ENCODE assay signal across 8 cellular contexts in genomic region chr2:190407246-190407661, GRCh38. TPM values are rescaled to one million over a fixed set of nuclear protein-coding genes. Genes with fewer than 3 reads are reported as not detected.
A peak's percentile ranks its signal among the peaks of the same experiment; 100 is the strongest.
DNase-seq lines count a peak whose midpoint lies in the region; ATAC-seq and TF ChIP-seq lines count a peak whose summit lies in the region.

No MANE protein-coding gene starts in this region.

- H3K4me1 ChIP-seq in body of pancreas (peaks cover 27% of the 10 kb centered on the region), mucosa of rectum (ENCODE audit: control insufficient read depth in 2 of 2, insufficient read depth in 2 of 2, low read length in 2 of 2) (peaks cover 4 to 31% of the 10 kb centered on the region in 2 donors)

- TF ChIP-seq CTCF in body of pancreas (IDR thresholded peaks at IDR 0.05): no peak

- H3K27ac Mint-ChIP-seq in activated CD4-positive, alpha-beta T cell treated with anti-CD3 and anti-CD28 coated beads, Interleukin-2, amount 10 ng/mL, durations not matched to agents 24 days and 14 days: no peak overlapping the region

- no peak for ATAC-seq in body of pancreas
- no peak for ATAC-seq in GM18517 (IDR thresholded peaks at IDR 0.05; ENCODE audit: unreplicated experiment)
- ATAC-seq in HG03139 (IDR thresholded peaks at IDR 0.05; ENCODE audit: unreplicated experiment): no peak

- H3K9ac ChIP-seq in mucosa of rectum (ENCODE audit: low read depth in 1 of 2, low read length in 2 of 2): peak overlapping the region; percentile 18 to 92

- 41 to 44% methylated on average over 11 of the region's 11 CpGs for WGBS in body of pancreas, 2 donors

- H3K4me1 Mint-ChIP-seq in activated CD4-positive, alpha-beta T cell treated with anti-CD3 and anti-CD28 coated beads, Interleukin-2, amount 10 ng/mL, durations not matched to agents 24 days and 14 days: peaks cover 30% of the 10 kb centered on the region

- no peak overlapping the region for H3K4me3 Mint-ChIP-seq in activated CD4-positive, alpha-beta T cell treated with anti-CD3 and anti-CD28 coated beads, Interleukin-2, amount 10 ng/mL, durations not matched to agents 24 days and 14 days

- H3K9me3 Mint-ChIP-seq in activated CD4-positive, alpha-beta T cell treated with anti-CD3 and anti-CD28 coated beads, Interleukin-2, amount 10 ng/mL, durations not matched to agents 24 days and 14 days: no peaks in the 10 kb centered on the region

- H3K27me3 ChIP-seq in body of pancreas: no peaks in the 10 kb centered on the region
- H3K27me3 ChIP-seq in mucosa of rectum (ENCODE audit: control insufficient read depth in 2 of 2, insufficient read depth in 2 of 2, low read length in 2 of 2): no peaks in the 10 kb centered on the region

- TF ChIP-seq POLR2A in body of pancreas (IDR thresholded peaks at IDR 0.05): no peak

- DNase-seq in G401 (ENCODE audit: low spot score) (peak; percentile 53), body of pancreas (no peak), UCSD-AML1 (lab: John Stamatoyannopoulos, UW; ENCODE audit: unreplicated experiment) (no peak)
- DNase-seq in activated CD4-positive, alpha-beta T cell treated with anti-CD3 and anti-CD28 coated beads, Interleukin-2, amount 10 ng/mL, durations not matched to agents 24 days and 14 days: no peak

- H3K4me3 ChIP-seq in body of pancreas: no peak overlapping the region
- peak overlapping the region; percentile 68 to 81 for H3K4me3 ChIP-seq in mucosa of rectum (ENCODE audit: low read length in 2 of 2)

- peaks cover 4% of the 10 kb centered on the region for H3K36me3 Mint-ChIP-seq in activated CD4-positive, alpha-beta T cell treated with anti-CD3 and anti-CD28 coated beads, Interleukin-2, amount 10 ng/mL, durations not matched to agents 24 days and 14 days (ENCODE audit: low read depth)

- H3K27ac ChIP-seq in KOPT-K1 (ENCODE audit: low read depth, low read length, poor library complexity, severe bottlenecking): peak overlapping the region; percentile 94
- H3K27ac ChIP-seq in body of pancreas: peak overlapping the region; percentile 76 to 94 (median 88)
- H3K27ac ChIP-seq in mucosa of rectum (ENCODE audit: low read depth in 2 of 2, low read length in 2 of 2): peak overlapping the region; percentile 91 to 93

- H3K9me3 ChIP-seq in KOPT-K1 (ENCODE audit: insufficient read depth, low read length, poor library complexity, severe bottlenecking) (no peaks in the 10 kb centered on the region), body of pancreas (no peaks in the 10 kb centered on the region), mucosa of rectum (ENCODE audit: control insufficient read depth in 2 of 2, low read length in 2 of 2) (peaks cover 0 to 2% of the 10 kb centered on the region in 2 donors)

- H3K36me3 ChIP-seq in KOPT-K1 (ENCODE audit: insufficient read depth, low read length) (no peaks in the 10 kb centered on the region), body of pancreas (replicated peaks in 1 of 2; ENCODE audit: insufficient read depth in 1 of 2, low read depth in 2 of 2) (no peaks in the 10 kb centered on the region), mucosa of rectum (ENCODE audit: control insufficient read depth in 2 of 2, insufficient read depth in 2 of 2, low read length in 2 of 2) (no peaks in the 10 kb centered on the region)

- intact Hi-C loops in body of pancreas (cut with DNase I): no loop called here
- intact Hi-C loops in activated CD4-positive, alpha-beta T cell treated with anti-CD3 and anti-CD28 coated beads, Interleukin-2, amount 10 ng/mL, durations not matched to agents 24 days and 14 days (cut with micrococcal nuclease): loop anchor here (5.0 kb wide), 1 partner anchor 615 kb away; no protein-coding TSS in a partner anchor

- in situ Hi-C loops in G401 (cut with HindIII; ENCODE audit: low sequenced_read_pairs): no loop called here

- H3K27me3 Mint-ChIP-seq in activated CD4-positive, alpha-beta T cell treated with anti-CD3 and anti-CD28 coated beads, Interleukin-2, amount 10 ng/mL, durations not matched to agents 24 days and 14 days: no peaks in the 10 kb centered on the region

RNA-seq across cellular contexts. Expression of gene MFSD6, which starts 0.9 kb away (rescaled TPM):
- 0.71 TPM in 1 of 2 replicates, not detected in the other for total RNA-seq in G401 (2014; rRNA removed; shearing (Covaris generic))
- total RNA-seq in body of pancreas: 10 to 100 TPM; 38.7 to 46.8 TPM
- 44.6 and 45.3 TPM in 2 replicates for total RNA-seq in activated CD4-positive, alpha-beta T cell treated with anti-CD3 and anti-CD28 coated beads, Interleukin-2, amount 10 ng/mL, durations not matched to agents 24 days and 14 days

Comparison
In these comparisons a context has a peak if more than half of its experiments do, and no peak if none do; other contexts are left out.
1. H3K4me3 ChIP-seq: peak in mucosa of rectum (2 of 2); none in body of pancreas (0 of 2).
2. RNA of gene MFSD6, which starts 0.9 kb away (total RNA-seq): 38.7 to 46.8 TPM in body of pancreas and 44.6 to 45.3 TPM in activated CD4-positive, alpha-beta T cell treated with anti-CD3 and anti-CD28 coated beads, Interleukin-2, amount 10 ng/mL, durations not matched to agents 24 days and 14 days; 0.71 TPM in G401; every median in the first group is over 10 times any median in the second.
3. Peak in every context shown above with its lines, with median percentiles within 50 percentile points of each other: H3K27ac ChIP-seq.